15 cellular contexts compared by ENCODE assay signal in the genomic region with DNA sequence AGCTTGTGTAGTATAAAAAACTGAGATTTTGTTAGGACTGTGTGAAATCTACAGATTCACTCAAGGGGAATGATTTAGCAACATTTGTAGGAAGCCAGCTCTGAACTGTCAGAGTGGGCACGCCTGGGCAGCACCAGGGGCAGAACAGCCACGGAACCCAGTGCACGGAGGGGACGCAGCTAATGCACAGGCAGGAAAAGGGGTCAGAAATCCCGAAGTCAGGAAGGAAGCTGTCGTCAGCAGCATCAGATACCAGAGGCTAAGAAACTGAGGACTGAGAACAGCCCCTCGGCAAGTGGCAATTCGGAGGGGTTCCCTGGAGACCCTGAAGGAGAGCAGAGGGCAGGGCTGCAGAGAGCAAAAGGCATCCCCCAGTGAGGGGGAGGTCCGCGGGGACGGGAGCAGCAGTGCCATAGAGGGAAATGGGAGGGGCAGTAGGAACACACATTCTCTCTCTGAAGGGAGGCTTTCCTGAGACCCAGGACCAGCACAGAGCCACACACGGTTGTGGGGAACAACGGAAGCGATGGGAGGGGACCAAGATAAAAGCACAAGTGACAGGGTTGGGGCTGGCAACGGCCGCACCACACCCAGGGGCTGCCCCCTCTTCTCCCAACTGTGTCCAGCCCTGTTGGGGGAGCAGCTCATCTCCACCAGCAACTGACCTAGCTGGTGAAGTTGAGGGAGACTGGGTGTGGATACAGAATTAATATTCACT. TPM values are rescaled to one million over a fixed set of nuclear protein-coding genes. Genes with fewer than 3 reads are reported as not detected.
A peak's percentile ranks its signal among the peaks of the same experiment; 100 is the strongest.
DNase-seq lines count a peak whose midpoint lies in the region; ATAC-seq lines count a peak whose summit lies in the region.
"Had no signal": no experiment of that assay in that cellular context is flagged by ENCODE, and none has a peak within 500 bp of the region (broad histone marks: within the 10 kb centered on the region; RNA-seq: fewer than 3 reads in every experiment).

No MANE protein-coding gene starts in this region.

- H3K27ac Mint-ChIP-seq in T-helper 1 cell treated with Interleukin-12 subunit alpha and Interleukin-12 subunit beta and Interleukin-4 antibody, amounts not matched to agents 30 μg/mL and 1 μg/mL, for 36 hours, result peak overlapping the region; percentile 68
- H3K27ac Mint-ChIP-seq in activated naive CD8-positive, alpha-beta T cell treated with anti-CD3 and anti-CD28 coated beads, Interleukin-2, amount 50 U/mL, for 24 hours, result peak overlapping the region; percentile 39
- peak overlapping the region; percentile 80 for H3K27ac Mint-ChIP-seq in memory B cell

- no peaks in the 10 kb centered on the region for H3K27me3 Mint-ChIP-seq in T-helper 1 cell treated with Interleukin-12 subunit alpha and Interleukin-12 subunit beta and Interleukin-4 antibody, amounts not matched to agents 30 μg/mL and 1 μg/mL, for 36 hours (ENCODE audit: low read depth)
- H3K27me3 Mint-ChIP-seq in activated naive CD8-positive, alpha-beta T cell treated with anti-CD3 and anti-CD28 coated beads, Interleukin-2, amount 50 U/mL, for 24 hours, result no peaks in the 10 kb centered on the region
- H3K27me3 Mint-ChIP-seq in memory B cell, result no peaks in the 10 kb centered on the region

- no peaks in the 10 kb centered on the region for H3K9me3 Mint-ChIP-seq in T-helper 1 cell treated with Interleukin-12 subunit alpha and Interleukin-12 subunit beta and Interleukin-4 antibody, amounts not matched to agents 30 μg/mL and 1 μg/mL, for 36 hours
- H3K9me3 Mint-ChIP-seq in activated naive CD8-positive, alpha-beta T cell treated with anti-CD3 and anti-CD28 coated beads, Interleukin-2, amount 50 U/mL, for 24 hours, result no peaks in the 10 kb centered on the region
- no peaks in the 10 kb centered on the region for H3K9me3 Mint-ChIP-seq in memory B cell

- DNase-seq in T-helper 1 cell, result no peak
- peak; percentile 85 to 86 for DNase-seq in Kasumi-1 (lab: John Stamatoyannopoulos, UW)
- no peak for DNase-seq in activated naive CD8-positive, alpha-beta T cell treated with anti-CD3 and anti-CD28 coated beads, Interleukin-2, amount 50 U/mL, for 24 hours
- DNase-seq in memory B cell (ENCODE audit: low spot score in 2 of 2), result no peak
- no peak for DNase-seq in mucosa of gallbladder (ENCODE audit: low spot score)
- no peak for DNase-seq in NCI-H2107 (lab: John Stamatoyannopoulos, UW)
- DNase-seq: activated T-cell treated with anti-CD3 and anti-CD28 coated beads for 4 hours, brain microvascular endothelial cell, DMS 273 treated with DMSO at 0.1 percent for 48 hours, KBM-7, NCI-H1436, NCI-H526 treated with DMSO at 0.1 percent for 48 hours, WERI-Rb-1 had no signal

- ATAC-seq in activated naive CD8-positive, alpha-beta T cell treated with anti-CD3 and anti-CD28 coated beads, Interleukin-2, amount 50 U/mL, for 24 hours, result peak; percentile 8
- no peak for ATAC-seq in memory B cell (ENCODE audit: low read depth)
- no peak for ATAC-seq in HG02840 (IDR thresholded peaks at IDR 0.05; ENCODE audit: low FRiP score, unreplicated experiment)

- H3K36me3 Mint-ChIP-seq in T-helper 1 cell treated with Interleukin-12 subunit alpha and Interleukin-12 subunit beta and Interleukin-4 antibody, amounts not matched to agents 30 μg/mL and 1 μg/mL, for 36 hours (ENCODE audit: low read depth), result peaks cover 35% of the 10 kb centered on the region
- peaks cover 37% of the 10 kb centered on the region for H3K36me3 Mint-ChIP-seq in activated naive CD8-positive, alpha-beta T cell treated with anti-CD3 and anti-CD28 coated beads, Interleukin-2, amount 50 U/mL, for 24 hours (ENCODE audit: low read depth)
- peaks cover 25% of the 10 kb centered on the region for H3K36me3 Mint-ChIP-seq in memory B cell

- peaks cover 10% of the 10 kb centered on the region for H3K4me1 Mint-ChIP-seq in T-helper 1 cell treated with Interleukin-12 subunit alpha and Interleukin-12 subunit beta and Interleukin-4 antibody, amounts not matched to agents 30 μg/mL and 1 μg/mL, for 36 hours (ENCODE audit: low read depth)
- peaks cover 2% of the 10 kb centered on the region for H3K4me1 Mint-ChIP-seq in activated naive CD8-positive, alpha-beta T cell treated with anti-CD3 and anti-CD28 coated beads, Interleukin-2, amount 50 U/mL, for 24 hours
- H3K4me1 Mint-ChIP-seq in memory B cell, result peaks cover 16% of the 10 kb centered on the region

- no peak overlapping the region for H3K4me3 Mint-ChIP-seq in T-helper 1 cell treated with Interleukin-12 subunit alpha and Interleukin-12 subunit beta and Interleukin-4 antibody, amounts not matched to agents 30 μg/mL and 1 μg/mL, for 36 hours
- no peak overlapping the region for H3K4me3 Mint-ChIP-seq in activated naive CD8-positive, alpha-beta T cell treated with anti-CD3 and anti-CD28 coated beads, Interleukin-2, amount 50 U/mL, for 24 hours
- no peak overlapping the region for H3K4me3 Mint-ChIP-seq in memory B cell

RNA-seq across cellular contexts. Expression of a gene that starts 12.7 kb away (rescaled TPM):
- total RNA-seq in mucosa of gallbladder, result 68.9 TPM

RNA-seq across cellular contexts. Expression of a gene that starts 14.5 kb away (rescaled TPM):
- total RNA-seq in mucosa of gallbladder, result 4.9 TPM

RNA-seq across cellular contexts. Expression of a gene that starts 19.2 kb away (rescaled TPM):
- 7.9 TPM for total RNA-seq in mucosa of gallbladder

RNA-seq across cellular contexts. Expression of a gene that starts 29.0 kb away (rescaled TPM):
- 16.1 TPM for total RNA-seq in mucosa of gallbladder

RNA-seq across cellular contexts. Expression of a gene that starts 29.2 kb away (rescaled TPM):
- total RNA-seq in mucosa of gallbladder, result 190 TPM

Comparison
In these comparisons a context has a peak if more than half of its experiments do, and no peak if none do; other contexts are left out.
1. DNase-seq: peak in Kasumi-1 (2 of 2); none in T-helper 1 cell (0 of 5), activated naive CD8-positive, alpha-beta T cell treated with anti-CD3 and anti-CD28 coated beads, Interleukin-2, amount 50 U/mL, for 24 hours (single experiment), memory B cell (0 of 2), mucosa of gallbladder (single experiment) and NCI-H2107 (single experiment).
2. Peak in every context shown above with its lines, with median percentiles within 50 percentile points of each other: H3K27ac Mint-ChIP-seq.